8 cellular contexts compared by ENCODE assay signal in the genomic region with DNA sequence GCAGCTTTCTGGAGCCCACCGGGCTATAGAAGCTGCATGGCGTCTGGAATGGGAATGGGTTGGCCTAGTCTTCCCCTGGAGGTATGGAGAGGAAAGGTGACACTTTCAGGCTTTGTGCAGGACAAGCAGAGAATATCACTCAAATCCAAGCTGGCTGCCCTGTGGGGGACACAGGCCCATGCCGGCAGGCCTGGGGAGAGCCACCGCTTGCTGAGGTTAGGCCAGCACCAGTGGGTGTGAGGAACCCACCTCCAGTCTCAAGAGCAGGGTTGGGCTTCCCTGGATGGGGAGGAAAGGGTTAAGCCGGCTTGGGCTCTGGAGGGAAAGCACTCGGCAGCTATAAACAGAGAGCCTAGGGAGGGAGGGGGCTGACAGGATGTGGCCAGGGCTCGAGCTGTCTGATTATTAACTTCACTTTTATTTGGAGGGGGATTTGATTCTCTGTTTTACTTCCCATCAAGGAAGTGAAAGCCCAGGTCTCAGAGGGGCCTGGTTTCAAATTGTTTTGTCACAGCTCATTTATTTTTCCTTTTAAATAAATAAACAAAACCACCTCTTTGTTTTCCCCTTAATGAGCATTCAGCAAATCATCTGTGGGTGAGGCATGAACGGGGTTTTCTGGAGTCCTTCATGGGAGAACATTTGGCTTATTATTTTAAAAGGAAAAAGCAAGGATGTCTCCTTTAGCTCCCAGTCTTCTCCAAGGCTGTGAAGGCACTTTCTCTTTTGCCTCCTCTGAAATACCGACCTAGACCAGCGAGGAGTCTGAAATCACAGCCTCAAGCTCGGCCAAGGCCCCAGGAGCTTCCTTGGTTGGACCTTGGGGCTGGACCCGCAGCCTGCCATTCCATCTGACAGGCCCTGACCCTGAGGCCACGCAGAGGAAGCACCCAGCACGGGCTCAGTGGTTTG. TPM values are rescaled to one million over a fixed set of nuclear protein-coding genes. Genes with fewer than 3 reads are reported as not detected.
DNase-seq lines count a peak whose midpoint lies in the region; ATAC-seq, FAIRE-seq and TF ChIP-seq lines count a peak whose summit lies in the region.

No MANE protein-coding gene starts in this region.

- no peak for TF ChIP-seq CTCF in epithelial cell of proximal tubule (conservative IDR thresholded peaks at IDR 0.05; ENCODE audit: low read depth, low read length)

- no peaks in the 10 kb centered on the region for H3K9me3 ChIP-seq in CD4-positive, alpha-beta memory T cell (ENCODE audit: control insufficient read depth in 1 of 2, low read length in 2 of 2)

- H3K27me3 Mint-ChIP-seq in CD4-positive, alpha-beta memory T cell: no peaks in the 10 kb centered on the region
- H3K27me3 Mint-ChIP-seq in naive thymus-derived CD8-positive, alpha-beta T cell: no peaks in the 10 kb centered on the region

- CTCF ChIA-PET in CD4-positive, alpha-beta memory T cell (lab: Charles Lee; ENCODE audit: partially characterized antibody): interaction anchor here (0.7 to 20.9 kb wide), 23 partner anchors 11 to 881 kb away, joined by 3 to 428 read pairs (median 6); a partner anchor contains a TSS

- intact Hi-C loops in CD4-positive, alpha-beta memory T cell (cut with micrococcal nuclease): loop anchor here (5.0 to 10.0 kb wide), 2 partner anchors 932 to 1200 kb away; a partner anchor contains a TSS

- peak; percentile 92 for FAIRE-seq in GM19239 (lab: Jason Lieb, UNC)

- no peaks in the 10 kb centered on the region for H3K36me3 ChIP-seq in CD4-positive, alpha-beta memory T cell (ENCODE audit: insufficient read depth, low read length)

- peaks cover 40 to 71% (median 57%) of the 10 kb centered on the region in 4 donors for H3K4me1 Mint-ChIP-seq in CD4-positive, alpha-beta memory T cell
- H3K4me1 Mint-ChIP-seq in naive thymus-derived CD8-positive, alpha-beta T cell: peaks cover 25 to 84% (median 64%) of the 10 kb centered on the region in 4 donors

- peak; percentile 18 to 49 for ATAC-seq in naive thymus-derived CD8-positive, alpha-beta T cell
- ATAC-seq in GM19023 (IDR thresholded peaks at IDR 0.05; ENCODE audit: unreplicated experiment): no peak

- H3K4me3 Mint-ChIP-seq in CD4-positive, alpha-beta memory T cell: peak overlapping the region; percentile 82 to 93 (median 86)
- peak overlapping the region; percentile 77 to 96 (median 87) for H3K4me3 Mint-ChIP-seq in naive thymus-derived CD8-positive, alpha-beta T cell

- peaks cover 0 to 1% of the 10 kb centered on the region in 2 donors for H3K36me3 Mint-ChIP-seq in CD4-positive, alpha-beta memory T cell
- no peaks in the 10 kb centered on the region for H3K36me3 Mint-ChIP-seq in naive thymus-derived CD8-positive, alpha-beta T cell

- H3K27me3 ChIP-seq in CD4-positive, alpha-beta memory T cell (ENCODE audit: insufficient read depth, low read length): no peaks in the 10 kb centered on the region

- H3K9me3 Mint-ChIP-seq in CD4-positive, alpha-beta memory T cell: peaks cover 0 to 1% (median 0%) of the 10 kb centered on the region in 8 donors
- H3K9me3 Mint-ChIP-seq in naive thymus-derived CD8-positive, alpha-beta T cell: no peaks in the 10 kb centered on the region

- H3K4me1 ChIP-seq in CD4-positive, alpha-beta memory T cell (ENCODE audit: insufficient read depth, low read length): peaks cover 71% of the 10 kb centered on the region

- DNase-seq in CD4-positive, alpha-beta memory T cell: peak; percentile 60 to 82 (median 64)
- no peak for DNase-seq in GM19239 (ENCODE audit: insufficient read length, low spot score)
- peak; percentile 61 to 62 for DNase-seq in Kasumi-1 (lab: John Stamatoyannopoulos, UW)
- DNase-seq in activated CD4-positive, alpha-beta T cell treated with anti-CD3 and anti-CD28 coated beads, Interleukin-2, amount 50 U/mL, for 1 hour: peak; percentile 54
- no peak for DNase-seq in epithelial cell of proximal tubule (ENCODE audit: low read depth)
- peak in 8 of 10 donors; percentile 50 to 79 (median 60) for DNase-seq in naive thymus-derived CD8-positive, alpha-beta T cell
- no peak for DNase-seq in NCI-H146 treated with DMSO at 0.1 percent for 48 hours (lab: John Stamatoyannopoulos, UW; ENCODE audit: unreplicated experiment)

- H3K27ac Mint-ChIP-seq in CD4-positive, alpha-beta memory T cell: peak overlapping the region; percentile 94 to 98 (median 95)
- H3K27ac Mint-ChIP-seq in naive thymus-derived CD8-positive, alpha-beta T cell: peak overlapping the region; percentile 92 to 100 (median 97)

- POLR2A ChIA-PET in CD4-positive, alpha-beta memory T cell (lab: Charles Lee; ENCODE audit: partially characterized antibody): interaction anchor here (0.5 to 26.7 kb wide), 35 partner anchors 11 to 1454 kb away, joined by 3 to 1973 read pairs (median 4); a partner anchor contains a TSS
- POLR2A ChIA-PET in naive thymus-derived CD8-positive, alpha-beta T cell (lab: Charles Lee): interaction anchor here (0.7 to 26.2 kb wide), 14 partner anchors 10 to 571 kb away, joined by 3 to 1375 read pairs (median 6); a partner anchor contains a TSS

- H3K4me3 ChIP-seq in CD4-positive, alpha-beta memory T cell (ENCODE audit: low read length in 2 of 2): peak overlapping the region; percentile 44 to 64
- peak overlapping the region; percentile 60 for H3K4me3 ChIP-seq in epithelial cell of proximal tubule (ENCODE audit: low read depth, low read length)

- peak overlapping the region; percentile 81 for H3K27ac ChIP-seq in CD4-positive, alpha-beta memory T cell (ENCODE audit: low read depth, low read length)

RNA-seq across cellular contexts. Expression of a gene that starts 21.8 kb away (rescaled TPM):
- 100 to 1,000 TPM; 227 to 242 TPM for total RNA-seq in CD4-positive, alpha-beta memory T cell
- 100 to 1,000 TPM in 1 of 2 donors, 10 to 100 TPM in 1; 60.3 to 127 TPM for polyA plus RNA-seq in CD4-positive, alpha-beta memory T cell
- 87.0 and 142 TPM in 2 replicates for total RNA-seq in epithelial cell of proximal tubule
- total RNA-seq in naive thymus-derived CD8-positive, alpha-beta T cell: 100 to 1,000 TPM; 201 to 222 TPM
- polyA plus RNA-seq in naive thymus-derived CD8-positive, alpha-beta T cell: 100 to 1,000 TPM; 122 to 142 (median 134) TPM

Comparison
In these comparisons a context has a peak if more than half of its experiments do, and no peak if none do; other contexts are left out.
1. DNase-seq: peak in CD4-positive, alpha-beta memory T cell (5 of 5), Kasumi-1 (2 of 2), activated CD4-positive, alpha-beta T cell treated with anti-CD3 and anti-CD28 coated beads, Interleukin-2, amount 50 U/mL, for 1 hour (single experiment) and naive thymus-derived CD8-positive, alpha-beta T cell (8 of 10); none in GM19239 (single experiment), epithelial cell of proximal tubule (single experiment) and NCI-H146 treated with DMSO at 0.1 percent for 48 hours (single experiment).